Comparison of ENCODE assay signal across 20 cellular contexts in the genomic region with DNA sequence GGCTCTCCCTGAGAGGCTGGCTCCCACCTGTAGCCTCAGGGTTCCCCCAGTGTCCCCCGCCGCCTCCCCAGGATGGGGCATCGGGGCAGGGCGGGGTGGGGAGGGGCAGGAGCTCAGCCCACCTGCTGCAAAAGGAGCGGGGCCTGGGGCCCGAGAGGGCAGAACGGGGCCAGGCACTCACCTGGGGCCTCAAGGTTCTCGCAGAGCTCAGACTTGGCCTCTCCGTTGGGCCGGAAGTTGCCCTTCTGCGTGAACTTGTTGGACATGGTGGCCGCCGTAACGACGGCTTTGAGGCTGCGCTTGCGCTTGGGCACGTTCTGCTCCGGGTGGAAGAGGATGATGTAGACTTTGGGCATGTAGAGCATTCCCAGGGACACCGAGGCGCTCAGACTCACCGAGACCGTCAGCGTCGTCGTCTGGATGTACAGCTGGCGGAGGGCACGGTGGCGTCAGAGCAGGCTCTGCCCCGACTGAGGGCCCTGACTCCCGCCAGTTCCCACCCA.
DNase-seq lines count a peak whose midpoint lies in the region; ATAC-seq and TF ChIP-seq lines count a peak whose summit lies in the region.
"Had no signal": no experiment of that assay in that cellular context is flagged by ENCODE, and none has a peak within 500 bp of the region (broad histone marks: within the 10 kb centered on the region; RNA-seq: fewer than 3 reads in every experiment).

No MANE protein-coding gene starts in this region.

- ATAC-seq in RWPE2 (ENCODE audit: low read depth) (no peak), SK-N-SH treated with all-trans-retinoic acid at 6 μM for 48 hours (no peak)
- no peak for ATAC-seq in stimulated activated memory B cell treated with anti-CD40 and anti-IgM and Interleukin-4, amounts not matched to agents 10 μg/mL and 1 μg/mL and 100 μg/mL, for 72 hours

- H3K27ac Mint-ChIP-seq in endothelial cell (ENCODE audit: unreplicated experiment): no peak overlapping the region
- H3K27ac Mint-ChIP-seq in osteocyte (ENCODE audit: unreplicated experiment): no peak overlapping the region
- no peak overlapping the region for H3K27ac Mint-ChIP-seq in stimulated activated memory B cell treated with anti-CD40 and anti-IgM and Interleukin-4, amounts not matched to agents 10 μg/mL and 1 μg/mL and 100 μg/mL, for 72 hours
- H3K27ac Mint-ChIP-seq: activated CD4-positive, alpha-beta memory T cell treated with anti-CD3 and anti-CD28 coated beads, Interleukin-2, amount 10 ng/mL, durations not matched to agents 7 days and 5 days; activated naive CD4-positive, alpha-beta T cell treated with anti-CD3 and anti-CD28 coated beads, Interleukin-2, amount 10 ng/mL, durations not matched to agents 7 days and 5 days; activated T-helper 17 cell treated with anti-CD3 and anti-CD28 coated beads, Interleukin-2, amount 50 U/mL, for 72 hours; immature natural killer cell; memory B cell had no signal

- no peaks in the 10 kb centered on the region for H4K20me1 ChIP-seq in DOHH2 (ENCODE audit: control insufficient read depth, insufficient read depth, low read depth, low read length)

- H3K36me3 Mint-ChIP-seq in endothelial cell (ENCODE audit: low read depth, unreplicated experiment) (peaks cover 8% of the 10 kb centered on the region), osteocyte (ENCODE audit: unreplicated experiment) (no peaks in the 10 kb centered on the region)
- H3K36me3 Mint-ChIP-seq in stimulated activated memory B cell treated with anti-CD40 and anti-IgM and Interleukin-4, amounts not matched to agents 10 μg/mL and 1 μg/mL and 100 μg/mL, for 72 hours: no peaks in the 10 kb centered on the region
- H3K36me3 Mint-ChIP-seq: activated naive CD4-positive, alpha-beta T cell treated with anti-CD3 and anti-CD28 coated beads, Interleukin-2, amount 10 ng/mL, durations not matched to agents 7 days and 5 days; immature natural killer cell; memory B cell had no signal

- no peak overlapping the region for H3K27ac ChIP-seq in DOHH2 (ENCODE audit: low read depth, low read length)
- H3K27ac ChIP-seq in RWPE2 (ENCODE audit: poor library complexity, severe bottlenecking): no peak overlapping the region
- H3K27ac ChIP-seq: BLaER1 treated with 17β-estradiol and CSF1 and Interleukin-3, amounts not matched to agents 10 nM and 100 nM; brain microvascular endothelial cell; epithelial cell of prostate; psoas muscle; sigmoid colon; transverse colon had no signal

- H3K4me3 ChIP-seq in DOHH2 (ENCODE audit: low read length) (no peak overlapping the region), RWPE2 (ENCODE audit: severe bottlenecking) (no peak overlapping the region)
- H3K4me3 ChIP-seq: BLaER1 treated with 17β-estradiol and CSF1 and Interleukin-3, amounts not matched to agents 10 nM and 100 nM; psoas muscle; sigmoid colon; transverse colon had no signal

- H3K79me2 ChIP-seq in DOHH2 (ENCODE audit: control insufficient read depth, low read length): no peaks in the 10 kb centered on the region

- H3K36me3 ChIP-seq in DOHH2 (ENCODE audit: control insufficient read depth, low read length) (no peaks in the 10 kb centered on the region), RWPE2 (ENCODE audit: low read depth) (no peaks in the 10 kb centered on the region)
- H3K36me3 ChIP-seq: BLaER1 treated with 17β-estradiol and CSF1 and Interleukin-3, amounts not matched to agents 10 nM and 100 nM; brain microvascular endothelial cell; sigmoid colon; transverse colon had no signal

- no peak overlapping the region for H3K4me2 ChIP-seq in DOHH2 (ENCODE audit: low read length)
- H3K4me2 ChIP-seq: BLaER1 treated with 17β-estradiol and CSF1 and Interleukin-3, amounts not matched to agents 10 nM and 100 nM had no signal

- H3K9me3 ChIP-seq in DOHH2 (ENCODE audit: control insufficient read depth, insufficient read depth, low read length): no peaks in the 10 kb centered on the region
- no peaks in the 10 kb centered on the region for H3K9me3 ChIP-seq in RWPE2 (ENCODE audit: severe bottlenecking)
- H3K9me3 ChIP-seq: Caco-2, psoas muscle, sigmoid colon, transverse colon had no signal

- H3K9me2 ChIP-seq in DOHH2 (replicated peaks; ENCODE audit: control insufficient read depth, low read length): no peaks in the 10 kb centered on the region

- H3K4me1 ChIP-seq in DOHH2 (ENCODE audit: control insufficient read depth, low read length) (peaks cover 16% of the 10 kb centered on the region), RWPE2 (ENCODE audit: insufficient read depth, poor library complexity, severe bottlenecking) (no peaks in the 10 kb centered on the region)
- H3K4me1 ChIP-seq: Caco-2, psoas muscle, sigmoid colon had no signal

- H3K27me3 Mint-ChIP-seq in endothelial cell (ENCODE audit: unreplicated experiment) (peaks cover 2% of the 10 kb centered on the region), osteocyte (ENCODE audit: unreplicated experiment) (peaks cover 5% of the 10 kb centered on the region)
- H3K27me3 Mint-ChIP-seq in stimulated activated memory B cell treated with anti-CD40 and anti-IgM and Interleukin-4, amounts not matched to agents 10 μg/mL and 1 μg/mL and 100 μg/mL, for 72 hours: peaks cover 5% of the 10 kb centered on the region
- H3K27me3 Mint-ChIP-seq: activated T-helper 17 cell treated with anti-CD3 and anti-CD28 coated beads, Interleukin-2, amount 50 U/mL, for 72 hours had no signal

- DNase-seq in RWPE2 (ENCODE audit: low spot score) (no peak), endothelial cell (ENCODE audit: low spot score) (no peak), osteocyte (ENCODE audit: extremely low spot score, unreplicated experiment) (no peak), NCI-H1105 treated with DMSO at 0.1 percent for 48 hours (lab: John Stamatoyannopoulos, UW) (no peak)
- DNase-seq: amniotic stem cell, brain microvascular endothelial cell, sigmoid colon had no signal

- peaks cover 8% of the 10 kb centered on the region for H3K4me1 Mint-ChIP-seq in endothelial cell (ENCODE audit: unreplicated experiment)
- H3K4me1 Mint-ChIP-seq in osteocyte (ENCODE audit: unreplicated experiment): no peaks in the 10 kb centered on the region
- peaks cover 8% of the 10 kb centered on the region for H3K4me1 Mint-ChIP-seq in stimulated activated memory B cell treated with anti-CD40 and anti-IgM and Interleukin-4, amounts not matched to agents 10 μg/mL and 1 μg/mL and 100 μg/mL, for 72 hours
- H3K4me1 Mint-ChIP-seq: activated CD4-positive, alpha-beta memory T cell treated with anti-CD3 and anti-CD28 coated beads, Interleukin-2, amount 10 ng/mL, durations not matched to agents 7 days and 5 days; activated naive CD4-positive, alpha-beta T cell treated with anti-CD3 and anti-CD28 coated beads, Interleukin-2, amount 10 ng/mL, durations not matched to agents 7 days and 5 days; activated T-helper 17 cell treated with anti-CD3 and anti-CD28 coated beads, Interleukin-2, amount 50 U/mL, for 72 hours; immature natural killer cell had no signal

- TF ChIP-seq CTCF in DOHH2 (IDR thresholded peaks at IDR 0.05; ENCODE audit: low read depth, low read length, poor library complexity, severe bottlenecking) (peak; percentile 5), RWPE2 (IDR thresholded peaks at IDR 0.05; ENCODE audit: poor library complexity, severe bottlenecking) (peak; percentile 37), endothelial cell (IDR thresholded peaks at IDR 0.05; ENCODE audit: unreplicated experiment) (peak; percentile 43), osteocyte (IDR thresholded peaks at IDR 0.05) (peak; percentile 2)

- H3K4me3 Mint-ChIP-seq in endothelial cell (ENCODE audit: unreplicated experiment): no peak overlapping the region
- H3K4me3 Mint-ChIP-seq in osteocyte (ENCODE audit: unreplicated experiment): no peak overlapping the region
- no peak overlapping the region for H3K4me3 Mint-ChIP-seq in stimulated activated memory B cell treated with anti-CD40 and anti-IgM and Interleukin-4, amounts not matched to agents 10 μg/mL and 1 μg/mL and 100 μg/mL, for 72 hours
- H3K4me3 Mint-ChIP-seq: activated CD4-positive, alpha-beta memory T cell treated with anti-CD3 and anti-CD28 coated beads, Interleukin-2, amount 10 ng/mL, durations not matched to agents 7 days and 5 days; activated naive CD4-positive, alpha-beta T cell treated with anti-CD3 and anti-CD28 coated beads, Interleukin-2, amount 10 ng/mL, durations not matched to agents 7 days and 5 days; activated T-helper 17 cell treated with anti-CD3 and anti-CD28 coated beads, Interleukin-2, amount 50 U/mL, for 72 hours; immature natural killer cell; memory B cell had no signal

- no peaks in the 10 kb centered on the region for H3F3A ChIP-seq in DOHH2 (ENCODE audit: control insufficient read depth, insufficient read depth)

- no peaks in the 10 kb centered on the region for H3K27me3 ChIP-seq in DOHH2 (ENCODE audit: control insufficient read depth, low read length)
- no peaks in the 10 kb centered on the region for H3K27me3 ChIP-seq in RWPE2 (ENCODE audit: insufficient read depth, poor library complexity, severe bottlenecking)
- H3K27me3 ChIP-seq: BLaER1 treated with 17β-estradiol and CSF1 and Interleukin-3, amounts not matched to agents 10 nM and 100 nM; brain microvascular endothelial cell; transverse colon had no signal

- H3K9me3 Mint-ChIP-seq in endothelial cell (ENCODE audit: unreplicated experiment): no peaks in the 10 kb centered on the region
- H3K9me3 Mint-ChIP-seq in osteocyte (ENCODE audit: unreplicated experiment): no peaks in the 10 kb centered on the region
- no peaks in the 10 kb centered on the region for H3K9me3 Mint-ChIP-seq in stimulated activated memory B cell treated with anti-CD40 and anti-IgM and Interleukin-4, amounts not matched to agents 10 μg/mL and 1 μg/mL and 100 μg/mL, for 72 hours
- H3K9me3 Mint-ChIP-seq: activated CD4-positive, alpha-beta memory T cell treated with anti-CD3 and anti-CD28 coated beads, Interleukin-2, amount 10 ng/mL, durations not matched to agents 7 days and 5 days; activated naive CD4-positive, alpha-beta T cell treated with anti-CD3 and anti-CD28 coated beads, Interleukin-2, amount 10 ng/mL, durations not matched to agents 7 days and 5 days; activated T-helper 17 cell treated with anti-CD3 and anti-CD28 coated beads, Interleukin-2, amount 50 U/mL, for 72 hours; memory B cell had no signal

TF ChIP-seq in SK-N-SH treated with all-trans-retinoic acid at 6 μM for 48 hours, 23 proteins besides CTCF, POLR2A, EP300 and RAD21 (continues in another document):
- TF ChIP-seq CSDC2 (CRISPR knock-in tag; IDR thresholded peaks at IDR 0.05): no peak
- TF ChIP-seq, protein P1, sequence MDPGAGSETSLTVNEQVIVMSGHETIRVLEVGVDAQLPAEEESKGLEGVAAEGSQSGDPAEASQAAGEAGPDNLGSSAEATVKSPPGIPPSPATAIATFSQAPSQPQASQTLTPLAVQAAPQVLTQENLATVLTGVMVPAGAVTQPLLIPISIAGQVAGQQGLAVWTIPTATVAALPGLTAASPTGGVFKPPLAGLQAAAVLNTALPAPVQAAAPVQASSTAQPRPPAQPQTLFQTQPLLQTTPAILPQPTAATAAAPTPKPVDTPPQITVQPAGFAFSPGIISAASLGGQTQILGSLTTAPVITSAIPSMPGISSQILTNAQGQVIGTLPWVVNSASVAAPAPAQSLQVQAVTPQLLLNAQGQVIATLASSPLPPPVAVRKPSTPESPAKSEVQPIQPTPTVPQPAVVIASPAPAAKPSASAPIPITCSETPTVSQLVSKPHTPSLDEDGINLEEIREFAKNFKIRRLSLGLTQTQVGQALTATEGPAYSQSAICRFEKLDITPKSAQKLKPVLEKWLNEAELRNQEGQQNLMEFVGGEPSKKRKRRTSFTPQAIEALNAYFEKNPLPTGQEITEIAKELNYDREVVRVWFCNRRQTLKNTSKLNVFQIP (CRISPR knock-in tag; IDR thresholded peaks at IDR 0.05; ENCODE audit: borderline replicate concordance, low read depth): no peak
